ENCODE assay signal across 11 cellular contexts in genomic region chr19:42068756-42069571, GRCh38. TPM values are rescaled to one million over a fixed set of nuclear protein-coding genes. Genes with fewer than 3 reads are reported as not detected.
DNase-seq lines count a peak whose midpoint lies in the region; ATAC-seq and TF ChIP-seq lines count a peak whose summit lies in the region.
"Had no signal": no experiment of that assay in that cellular context is flagged by ENCODE, and none has a peak within 500 bp of the region (broad histone marks: within the 10 kb centered on the region; RNA-seq: fewer than 3 reads in every experiment).

No MANE protein-coding gene starts in this region.

- no peak overlapping the region for H3K14ac ChIP-seq in neuronal stem cell (ENCODE audit: low read length)

- H4K8ac ChIP-seq in neuronal stem cell (ENCODE audit: low read depth, low read length): peak overlapping the region; percentile 74

- H2AK5ac ChIP-seq in neuronal stem cell (ENCODE audit: low read depth, low read length): peak overlapping the region; percentile 99

- H4K91ac ChIP-seq in neuronal stem cell (ENCODE audit: low read depth, low read length, poor library complexity): no peak overlapping the region

- H3K36me3 ChIP-seq in heart right ventricle (no peaks in the 10 kb centered on the region), neuronal stem cell (replicated peaks in 1 of 2; ENCODE audit: control insufficient read depth in 2 of 2, insufficient read depth in 2 of 2, low read length in 2 of 2) (peaks cover 0 to 13% of the 10 kb centered on the region in 2 donors), BE2C (no peaks in the 10 kb centered on the region)

- H3K27ac ChIP-seq in heart right ventricle (no peak overlapping the region), neuronal stem cell (replicated peaks; ENCODE audit: low read length) (no peak overlapping the region)

- 25 to 27% methylated on average over 29 of the region's 29 CpGs for WGBS in heart right ventricle, 2 donors
- 100% methylated on average over 1 of the region's 29 CpGs; no CpG with 5 or more reads in 1 of the 2 donors for WGBS in neuronal stem cell (ENCODE audit: extremely low coverage in 2 of 2, insufficient read length in 2 of 2, insufficient replicate concordance in 1 of 2), 2 donors

- H3K23ac ChIP-seq in neuronal stem cell (ENCODE audit: low read depth, low read length, poor library complexity): peak overlapping the region; percentile 39

- H3K18ac ChIP-seq in neuronal stem cell (ENCODE audit: low read length): peak overlapping the region; percentile 94

- H2BK5ac ChIP-seq in neuronal stem cell (ENCODE audit: low read length): peak overlapping the region; percentile 84

- H3K4ac ChIP-seq in neuronal stem cell (ENCODE audit: low read length): no peak overlapping the region

- H2BK15ac ChIP-seq in neuronal stem cell (ENCODE audit: low read length): peak overlapping the region; percentile 90

- intact Hi-C loops in heart right ventricle (cut with DNase I): no loop called here
- intact Hi-C loops in left ventricle myocardium superior (cut with micrococcal nuclease): no loop called here

- H3K27me3 ChIP-seq in heart right ventricle (peaks cover 0 to 51% (median 43%) of the 10 kb centered on the region in 7 donors), neuronal stem cell (ENCODE audit: control insufficient read depth in 3 of 3, insufficient read depth in 3 of 3, low read depth in 1 of 3, low read length in 3 of 3) (peaks cover 0 to 14% (median 0%) of the 10 kb centered on the region in 3 experiments), BE2C (no peaks in the 10 kb centered on the region)

- TF ChIP-seq CTCF in heart right ventricle (IDR thresholded peaks at IDR 0.05) (no peak), epithelial cell of proximal tubule (conservative IDR thresholded peaks at IDR 0.05; ENCODE audit: low read depth, low read length) (no peak), BE2C (IDR thresholded peaks at IDR 0.05; ENCODE audit: low read depth, low read length) (no peak)

- H3K4me3 ChIP-seq in heart right ventricle (peak overlapping the region in 8 of 10 donors; percentile 12 to 49 (median 38)), epithelial cell of proximal tubule (ENCODE audit: low read depth, low read length) (peak overlapping the region; percentile 45), neuronal stem cell (ENCODE audit: low read length in 2 of 2) (peak overlapping the region; percentile 1 to 79), BE2C (ENCODE audit: low read depth, low read length) (no peak overlapping the region)

- ATAC-seq in heart right ventricle (peak in 1 of 8 donors; percentile 19), left ventricle myocardium superior (no peak)

- H3K9me3 ChIP-seq in heart right ventricle (no peaks in the 10 kb centered on the region), neuronal stem cell (replicated peaks in 1 of 2; ENCODE audit: control insufficient read depth in 2 of 2, insufficient read depth in 1 of 2, low read depth in 1 of 2, low read length in 2 of 2) (no peaks in the 10 kb centered on the region), BE2C (no peaks in the 10 kb centered on the region)

- peak overlapping the region; percentile 83 for H3K9ac ChIP-seq in neuronal stem cell (ENCODE audit: low read depth, low read length, poor library complexity)

- peak overlapping the region; percentile 30 for H2BK12ac ChIP-seq in neuronal stem cell (ENCODE audit: low read length)

- H3K79me1 ChIP-seq in neuronal stem cell (ENCODE audit: low read depth, low read length): peaks cover 8% of the 10 kb centered on the region

- DNase-seq in heart right ventricle (no peak), left ventricle myocardium superior (no peak), epithelial cell of proximal tubule (ENCODE audit: low read depth) (no peak), neuronal stem cell (ENCODE audit: low spot score) (no peak), kidney glomerular epithelial cell (lab: John Stamatoyannopoulos, UW) (no peak), NCI-H774 (lab: John Stamatoyannopoulos, UW) (no peak), NCI-H2081 treated with DMSO at 0.1 percent for 48 hours (lab: John Stamatoyannopoulos, UW) (no peak), BE2C (no peak)
- DNase-seq: activated T-cell treated with anti-CD3 and anti-CD28 coated beads, Interleukin-2, amount 50 U/mL, for 48 hours; foreskin melanocyte; NCI-H1092 had no signal

- H3K4me2 ChIP-seq in neuronal stem cell (ENCODE audit: insufficient read depth, low read length, poor library complexity, severe bottlenecking): peak overlapping the region; percentile 84

- no peak overlapping the region for H2BK120ac ChIP-seq in neuronal stem cell (ENCODE audit: low read depth, low read length)

- H3K4me1 ChIP-seq in heart right ventricle (peaks cover 0 to 12% (median 5%) of the 10 kb centered on the region in 9 donors), neuronal stem cell (ENCODE audit: control insufficient read depth in 2 of 2, insufficient read depth in 1 of 2, low read depth in 1 of 2, low read length in 2 of 2) (peaks cover 19 to 26% of the 10 kb centered on the region in 2 donors), BE2C (peaks cover 4% of the 10 kb centered on the region; the same call in 1 of the 2 replicates)

- H2AFZ ChIP-seq in neuronal stem cell (ENCODE audit: low read length): peak overlapping the region; percentile 92

RNA-seq across cellular contexts. Expression of gene GRIK5, which starts 1.0 kb away (rescaled TPM):
- 1 to 10 TPM; 1.2 to 9.3 (median 3.0) TPM for total RNA-seq in heart right ventricle
- polyA plus RNA-seq in heart right ventricle: 1 to 10 TPM in 1 of 2 donors, under 1 TPM in 1; 0.35 to 1.4 TPM
- total RNA-seq in left ventricle myocardium superior: 5.4 TPM
- 2.5 and 14.3 TPM in 2 replicates for total RNA-seq in epithelial cell of proximal tubule
- 21.6 TPM for polyA plus RNA-seq in neuronal stem cell (2013, experiment 1 of 2)
- polyA plus RNA-seq in neuronal stem cell (2013, experiment 2 of 2): 21.7 TPM
- 29.2 TPM for polyA plus RNA-seq in BE2C (2012; ENCODE audit: insufficient read depth, insufficient read length, low read depth)

RNA-seq across cellular contexts. Expression of gene ZNF574, which starts 7.0 kb away (rescaled TPM):
- total RNA-seq in heart right ventricle (10 to 100 TPM in 2 of 10 donors, 1 to 10 TPM in 8; 5.0 to 11.1 (median 8.1) TPM), left ventricle myocardium superior (10.2 TPM), epithelial cell of proximal tubule (19.6 and 22.1 TPM in 2 replicates)
- 1 to 10 TPM; 3.4 to 5.8 TPM for polyA plus RNA-seq in heart right ventricle
- 13.3 TPM for polyA plus RNA-seq in neuronal stem cell (2013, experiment 1 of 2)
- polyA plus RNA-seq in neuronal stem cell (2013, experiment 2 of 2): 13.5 TPM
- polyA plus RNA-seq in BE2C (2012; ENCODE audit: insufficient read depth, insufficient read length, low read depth): 63.4 TPM
